In the genomic region with DNA sequence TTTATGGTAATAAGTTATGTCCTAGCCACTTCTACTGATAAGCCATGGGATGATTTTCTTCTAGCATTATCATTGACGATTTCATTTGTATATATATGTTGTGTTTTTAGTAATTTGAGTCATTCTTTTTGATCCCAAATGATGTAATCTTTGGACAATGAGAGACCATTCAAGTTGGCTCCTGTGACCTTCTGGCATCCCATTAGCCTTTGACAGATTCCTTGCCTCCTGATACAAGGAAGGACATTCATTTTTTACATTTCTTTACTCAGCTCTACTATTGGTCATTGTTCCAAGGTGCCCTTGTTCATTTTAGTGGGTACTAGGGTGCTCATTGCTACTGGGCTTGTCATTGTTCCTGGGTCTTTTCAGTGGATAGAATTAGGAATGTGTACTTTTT, we compare ENCODE assay signal across 24 cellular contexts. TPM values are rescaled to one million over a fixed set of nuclear protein-coding genes. Genes with fewer than 3 reads are reported as not detected.
A peak's percentile ranks its signal among the peaks of the same experiment; 100 is the strongest.
DNase-seq lines count a peak whose midpoint lies in the region; FAIRE-seq and TF ChIP-seq lines count a peak whose summit lies in the region.
"Had no signal": no experiment of that assay in that cellular context is flagged by ENCODE, and none has a peak within 500 bp of the region (broad histone marks: within the 10 kb centered on the region; RNA-seq: fewer than 3 reads in every experiment).

No MANE protein-coding gene starts in this region.

- H3K9me3 Mint-ChIP-seq in nephron progenitor cell, result no peaks in the 10 kb centered on the region
- H3K9me3 Mint-ChIP-seq: CD4-positive, alpha-beta T cell; CD8-positive, alpha-beta T cell had no signal

- no peaks in the 10 kb centered on the region for H3K36me3 ChIP-seq in small intestine (ENCODE audit: control insufficient read depth in 2 of 2, insufficient read depth in 2 of 2, low read length in 2 of 2)
- H3K36me3 ChIP-seq: BLaER1 treated with 17β-estradiol and CSF1 and Interleukin-3, amounts not matched to agents 10 nM and 100 nM had no signal

- no peaks in the 10 kb centered on the region for H3K4me1 ChIP-seq in small intestine (ENCODE audit: control insufficient read depth in 2 of 2, insufficient read depth in 1 of 2, low read depth in 1 of 2, low read length in 1 of 2)
- H3K4me1 ChIP-seq: A549 had no signal

- no peak overlapping the region for H3K27ac ChIP-seq in small intestine (ENCODE audit: low read depth in 1 of 2, low read length in 1 of 2)
- H3K27ac ChIP-seq: 22Rv1; A549; BLaER1 treated with 17β-estradiol and CSF1 and Interleukin-3, amounts not matched to agents 10 nM and 100 nM; C4-2B had no signal

- no peak for TF ChIP-seq CTCF in nephron progenitor cell (IDR thresholded peaks at IDR 0.05)

- H3K4me3 Mint-ChIP-seq in nephron progenitor cell, result no peak overlapping the region
- H3K4me3 Mint-ChIP-seq: B cell; CD4-positive, alpha-beta T cell; CD8-positive, alpha-beta T cell had no signal

- H3K4me1 Mint-ChIP-seq in nephron progenitor cell, result no peaks in the 10 kb centered on the region

- no peak overlapping the region for H3K27ac Mint-ChIP-seq in nephron progenitor cell
- H3K27ac Mint-ChIP-seq: B cell; CD4-positive, alpha-beta T cell; CD8-positive, alpha-beta T cell had no signal

- peak; percentile 72 for FAIRE-seq in small intestine (lab: Jason Lieb, UNC)
- FAIRE-seq: A549, GM12878, GM12892, GM18507 had no signal

- WGBS in small intestine, 3 donors, result 50 to 64% (median 56%) methylated on average over 1 of the region's 1 CpG

- DNase-seq in COLO829 (ENCODE audit: low spot score) (peak; percentile 61), foreskin melanocyte (peak; percentile 58), small intestine (no peak), HUDEP-2 (lab: John Stamatoyannopoulos, UW; ENCODE audit: unreplicated experiment in 76 of 76) (no peak), nephron progenitor cell (no peak)
- DNase-seq: AML-193; CD4-positive, alpha-beta T cell; CD8-positive, alpha-beta T cell; COR-L47; DMS 273 treated with DMSO at 0.1 percent for 48 hours; DMS153; DMS53; DMS79; DND-41; EL; GDM1 had no signal

- H3K27me3 ChIP-seq in small intestine (ENCODE audit: control insufficient read depth in 2 of 2, insufficient read depth in 2 of 2, low read length in 2 of 2), result no peaks in the 10 kb centered on the region
- H3K27me3 ChIP-seq: BLaER1 treated with 17β-estradiol and CSF1 and Interleukin-3, amounts not matched to agents 10 nM and 100 nM had no signal

- no peaks in the 10 kb centered on the region for H3K9me3 ChIP-seq in small intestine (ENCODE audit: control insufficient read depth, low read depth)
- H3K9me3 ChIP-seq: A549 had no signal

- no peak overlapping the region for H3K4me3 ChIP-seq in small intestine (ENCODE audit: low read depth in 1 of 2, low read length in 2 of 2)
- H3K4me3 ChIP-seq: A549; BLaER1 treated with 17β-estradiol and CSF1 and Interleukin-3, amounts not matched to agents 10 nM and 100 nM; GM12878 had no signal

- H3K27me3 Mint-ChIP-seq in nephron progenitor cell (ENCODE audit: low read depth, poor library complexity), result peaks cover 5% of the 10 kb centered on the region
- H3K27me3 Mint-ChIP-seq: B cell; CD4-positive, alpha-beta T cell had no signal

- no peaks in the 10 kb centered on the region for H3K36me3 Mint-ChIP-seq in nephron progenitor cell (ENCODE audit: low read depth)
- H3K36me3 Mint-ChIP-seq: CD8-positive, alpha-beta T cell had no signal

RNA-seq across cellular contexts. Expression of gene MYCBP2, which starts 35.3 kb away (rescaled TPM):
- 10 to 100 TPM; 11.2 to 24.6 (median 22.4) TPM for polyA plus RNA-seq in small intestine

Comparison
In these comparisons a context has a peak if more than half of its experiments do, and no peak if none do; other contexts are left out.
1. DNase-seq: peak in COLO829 (single experiment) and foreskin melanocyte (single experiment); none in small intestine (single experiment), HUDEP-2 (0 of 76) and nephron progenitor cell (single experiment).